In genomic region chr2:101577173-101577572, GRCh38 we compare ENCODE assay signal across 23 cellular contexts.
A peak's percentile ranks its signal among the peaks of the same experiment; 100 is the strongest.
DNase-seq lines count a peak whose midpoint lies in the region; ATAC-seq and TF ChIP-seq lines count a peak whose summit lies in the region.
"Had no signal": no experiment of that assay in that cellular context is flagged by ENCODE, and none has a peak within 500 bp of the region (broad histone marks: within the 10 kb centered on the region; RNA-seq: fewer than 3 reads in every experiment).

No MANE protein-coding gene starts in this region.

- H3K79me2 ChIP-seq in SK-N-SH (ENCODE audit: insufficient read depth), result no peaks in the 10 kb centered on the region

- peaks cover 7% of the 10 kb centered on the region for H3K9me3 Mint-ChIP-seq in T-helper 2 cell treated with Interferon-gamma antibody and Interleukin-4, amounts not matched to agents 5 μg/mL and 100 μg/mL, for 36 hours
- H3K9me3 Mint-ChIP-seq in effector memory CD8-positive, alpha-beta T cell, result no peaks in the 10 kb centered on the region
- H3K9me3 Mint-ChIP-seq: HFFc6 had no signal

- WGBS in SK-N-SH (ENCODE audit: low lambda C conversion rate), result 36% methylated on average over 2 of the region's 2 CpGs

- no peaks in the 10 kb centered on the region for H3K27me3 ChIP-seq in SK-N-SH (ENCODE audit: insufficient read depth)
- no peaks in the 10 kb centered on the region for H3K27me3 ChIP-seq in foreskin keratinocyte
- H3K27me3 ChIP-seq: MG63 had no signal

- H3K4me3 ChIP-seq in SK-N-SH (ENCODE audit: low read depth in 2 of 2, low read length in 1 of 2), result no peak overlapping the region
- H3K4me3 ChIP-seq: HAP-1, MG63 had no signal

- 0 out of 2 replicates have a peak overlapping the region, but pooled peaks have one; percentile 1 for H3K4me2 ChIP-seq in SK-N-SH

- H3K27ac ChIP-seq in SK-N-SH (ENCODE audit: low read depth in 2 of 2, low read length in 1 of 2), result no peak overlapping the region
- H3K27ac ChIP-seq in foreskin keratinocyte, result no peak overlapping the region
- H3K27ac ChIP-seq: 22Rv1, C4-2B, RWPE1 had no signal

- peaks cover 8% of the 10 kb centered on the region for H3K36me3 Mint-ChIP-seq in T-helper 2 cell treated with Interferon-gamma antibody and Interleukin-4, amounts not matched to agents 5 μg/mL and 100 μg/mL, for 36 hours (ENCODE audit: low read depth)
- H3K36me3 Mint-ChIP-seq in effector memory CD8-positive, alpha-beta T cell (ENCODE audit: insufficient read depth), result no peaks in the 10 kb centered on the region

- no peak overlapping the region for H3K27ac Mint-ChIP-seq in T-helper 2 cell treated with Interferon-gamma antibody and Interleukin-4, amounts not matched to agents 5 μg/mL and 100 μg/mL, for 36 hours
- no peak overlapping the region for H3K27ac Mint-ChIP-seq in effector memory CD8-positive, alpha-beta T cell
- H3K27ac Mint-ChIP-seq: B cell; CD8-positive, alpha-beta memory T cell; HFFc6 had no signal

- no peaks in the 10 kb centered on the region for H3K36me3 ChIP-seq in SK-N-SH (replicated peaks in 1 of 2; ENCODE audit: control insufficient read depth in 1 of 2, insufficient read depth in 2 of 2, low read length in 1 of 2)
- H3K36me3 ChIP-seq: HAP-1, MG63 had no signal

- H3K4me1 ChIP-seq in SK-N-SH (ENCODE audit: control insufficient read depth in 1 of 2, insufficient read depth in 2 of 2, low read depth in 1 of 2, low read length in 1 of 2), result no peaks in the 10 kb centered on the region
- peaks cover 1% of the 10 kb centered on the region for H3K4me1 ChIP-seq in foreskin keratinocyte
- H3K4me1 ChIP-seq: HAP-1 had no signal

- no peak overlapping the region for H2AFZ ChIP-seq in SK-N-SH (ENCODE audit: low read depth)

- no peak for TF ChIP-seq EP300 in SK-N-SH (IDR thresholded peaks at IDR 0.05; ENCODE audit: borderline replicate concordance in 1 of 2, low read depth in 1 of 2, low read length in 1 of 2)

- H3K9me3 ChIP-seq in SK-N-SH, result no peaks in the 10 kb centered on the region
- H3K9me3 ChIP-seq: HAP-1, MG63 had no signal

- ATAC-seq in SK-N-SH treated with all-trans-retinoic acid at 6 μM for 48 hours (no peak), foreskin keratinocyte (no peak)
- no peak for ATAC-seq in effector memory CD8-positive, alpha-beta T cell (replicated peaks)

- DNase-seq in SK-N-SH (no peak), dermis blood vessel endothelial cell (peak; percentile 45), iris pigment epithelial cell (ENCODE audit: low read depth) (peak; percentile 31), DMS153 (lab: John Stamatoyannopoulos, UW) (no peak), foreskin keratinocyte (no peak)
- no peak for DNase-seq in T-helper 2 cell treated with Interferon-gamma antibody and Interleukin-4, amounts not matched to agents 5 μg/mL and 100 μg/mL, for 36 hours (ENCODE audit: low spot score)
- DNase-seq in effector memory CD8-positive, alpha-beta T cell, result no peak
- DNase-seq: CD8-positive, alpha-beta memory T cell; DMS 273 treated with DMSO at 0.1 percent for 48 hours; DMS79 treated with DMSO at 0.1 percent for 48 hours; GOT3; HFFc6; KG1; MG63; NCI-H1105 treated with DMSO at 0.1 percent for 48 hours; NCI-H146; NCI-H524 treated with DMSO at 0.1 percent for 48 hours had no signal

- CTCF ChIA-PET in SK-N-SH (lab: Yijun Ruan, JAX), result no interaction called here

- TF ChIP-seq CTCF in SK-N-SH (IDR thresholded peaks at IDR 0.05) (no peak), foreskin keratinocyte (conservative IDR thresholded peaks at IDR 0.05) (no peak)

- H4K20me1 ChIP-seq in SK-N-SH (ENCODE audit: insufficient read depth), result no peaks in the 10 kb centered on the region

- H3K4me1 Mint-ChIP-seq in T-helper 2 cell treated with Interferon-gamma antibody and Interleukin-4, amounts not matched to agents 5 μg/mL and 100 μg/mL, for 36 hours (ENCODE audit: low read depth), result peaks cover 41% of the 10 kb centered on the region
- peaks cover 0 to 1% of the 10 kb centered on the region in 2 donors for H3K4me1 Mint-ChIP-seq in effector memory CD8-positive, alpha-beta T cell (ENCODE audit: low read depth in 2 of 2)
- H3K4me1 Mint-ChIP-seq: B cell had no signal

- no peak overlapping the region for H3K9ac ChIP-seq in SK-N-SH

- POLR2A ChIA-PET in SK-N-SH (lab: Yijun Ruan, JAX), result no interaction called here

- TF ChIP-seq RAD21 in SK-N-SH (IDR thresholded peaks at IDR 0.05; ENCODE audit: low read length), result no peak

- peaks cover 4% of the 10 kb centered on the region for H3F3A ChIP-seq in SK-N-SH (replicated peaks; ENCODE audit: insufficient read depth)

- H3K4me3 Mint-ChIP-seq in T-helper 2 cell treated with Interferon-gamma antibody and Interleukin-4, amounts not matched to agents 5 μg/mL and 100 μg/mL, for 36 hours, result peak overlapping the region; percentile 47
- no peak overlapping the region for H3K4me3 Mint-ChIP-seq in effector memory CD8-positive, alpha-beta T cell
- H3K4me3 Mint-ChIP-seq: B cell; CD8-positive, alpha-beta memory T cell; HFFc6 had no signal

- H3K27me3 Mint-ChIP-seq in T-helper 2 cell treated with Interferon-gamma antibody and Interleukin-4, amounts not matched to agents 5 μg/mL and 100 μg/mL, for 36 hours (ENCODE audit: low read depth), result no peaks in the 10 kb centered on the region
- H3K27me3 Mint-ChIP-seq in effector memory CD8-positive, alpha-beta T cell, result peaks cover 0 to 11% of the 10 kb centered on the region in 2 donors

- no peaks in the 10 kb centered on the region for H3K9me2 ChIP-seq in SK-N-SH

TF ChIP-seq in SK-N-SH, 30 proteins besides CTCF, POLR2A, EP300 and RAD21:
- no peak for TF ChIP-seq TCF12 (IDR thresholded peaks at IDR 0.05)
- TF ChIP-seq TAF1 (IDR thresholded peaks at IDR 0.05; ENCODE audit: borderline replicate concordance, low read depth, low read length), result no peak
- no peak for TF ChIP-seq ZBTB33 (IDR thresholded peaks at IDR 0.05; ENCODE audit: borderline replicate concordance, low read depth)
- no peak for TF ChIP-seq EZH2phosphoT487 (IDR thresholded peaks at IDR 0.05; ENCODE audit: borderline replicate concordance, low read depth)
- no peak for TF ChIP-seq FOXM1 (IDR thresholded peaks at IDR 0.05; ENCODE audit: low read depth)
- TF ChIP-seq USF2 (IDR thresholded peaks at IDR 0.05; ENCODE audit: borderline replicate concordance, low read depth, low read length), result no peak

TF ChIP-seq in SK-N-SH treated with all-trans-retinoic acid at 6 μM for 48 hours, 23 proteins besides CTCF, POLR2A, EP300 and RAD21:
- TF ChIP-seq ZNF565 (CRISPR knock-in tag; conservative IDR thresholded peaks at IDR 0.05; ENCODE audit: low read depth), result no peak
TF ChIP-seq in SK-N-SH treated with all-trans-retinoic acid at 6 μM for 48 hours: peak in this region for 0.

Comparison
In these comparisons a context has a peak if more than half of its experiments do, and no peak if none do; other contexts are left out.
1. DNase-seq: peak in dermis blood vessel endothelial cell (single experiment) and iris pigment epithelial cell (single experiment); none in SK-N-SH (single experiment), T-helper 2 cell treated with Interferon-gamma antibody and Interleukin-4, amounts not matched to agents 5 μg/mL and 100 μg/mL, for 36 hours (single experiment), DMS153 (single experiment), effector memory CD8-positive, alpha-beta T cell (0 of 3) and foreskin keratinocyte (0 of 2).